12 cellular contexts compared by ENCODE assay signal in genomic region chr1:167756760-167757405, GRCh38. TPM values are rescaled to one million over a fixed set of nuclear protein-coding genes. Genes with fewer than 3 reads are reported as not detected.
A peak's percentile ranks its signal among the peaks of the same experiment; 100 is the strongest.
DNase-seq lines count a peak whose midpoint lies in the region; ATAC-seq and TF ChIP-seq lines count a peak whose summit lies in the region.
"Had no signal": no experiment of that assay in that cellular context is flagged by ENCODE, and none has a peak within 500 bp of the region (broad histone marks: within the 10 kb centered on the region; RNA-seq: fewer than 3 reads in every experiment).

No MANE protein-coding gene starts in this region.

- no peaks in the 10 kb centered on the region for H3K27me3 ChIP-seq in DOHH2 (ENCODE audit: control insufficient read depth, low read length)
- no peaks in the 10 kb centered on the region for H3K27me3 ChIP-seq in Peyer's patch
- H3K27me3 ChIP-seq in muscle layer of duodenum (ENCODE audit: low read depth, low read length), result no peaks in the 10 kb centered on the region
- no peaks in the 10 kb centered on the region for H3K27me3 ChIP-seq in PC-3 (ENCODE audit: low read length)

- H3K36me3 Mint-ChIP-seq in activated CD4-positive, alpha-beta T cell treated with anti-CD3 and anti-CD28 coated beads for 36 hours (ENCODE audit: low read depth), result peaks cover 3% of the 10 kb centered on the region
- H3K36me3 Mint-ChIP-seq: activated naive CD4-positive, alpha-beta T cell treated with anti-CD3 and anti-CD28 coated beads, Interleukin-2, amount 50 U/mL, for 24 hours had no signal

- BruUV-seq in PC-3 (replicated peaks; lab: Mats Ljungman, UMichigan), result no TSS peak

- TF ChIP-seq POLR2A in Peyer's patch (IDR thresholded peaks at IDR 0.05) (no peak), erythroblast (IDR thresholded peaks at IDR 0.05; ENCODE audit: low read length) (no peak)

- H3K79me2 ChIP-seq in DOHH2 (ENCODE audit: control insufficient read depth, low read length) (peaks cover 69% of the 10 kb centered on the region), PC-3 (ENCODE audit: low read length) (peaks cover 76% of the 10 kb centered on the region)

- H2AFZ ChIP-seq in PC-3 (ENCODE audit: low read length), result no peak overlapping the region

- no peaks in the 10 kb centered on the region for H3K27me3 Mint-ChIP-seq in activated CD4-positive, alpha-beta T cell treated with anti-CD3 and anti-CD28 coated beads for 36 hours
- H3K27me3 Mint-ChIP-seq: activated naive CD4-positive, alpha-beta T cell treated with anti-CD3 and anti-CD28 coated beads, Interleukin-2, amount 50 U/mL, for 24 hours; stimulated activated naive CD8-positive, alpha-beta T cell treated with anti-CD3 and anti-CD28 coated beads, Interleukin-15, amount 100 ng/mL, for 72 hours had no signal

- H3K4me2 ChIP-seq in DOHH2 (ENCODE audit: low read length) (peak overlapping the region; percentile 72), PC-3 (ENCODE audit: low read length) (no peak overlapping the region)

- intact Hi-C loops in activated CD4-positive, alpha-beta T cell treated with anti-CD3 and anti-CD28 coated beads for 36 hours (cut with DNase I, micrococcal nuclease), result no loop called here
- intact Hi-C loops in PC-3 (cut with micrococcal nuclease), result no loop called here

- H3K4me3 Mint-ChIP-seq in activated CD4-positive, alpha-beta T cell treated with anti-CD3 and anti-CD28 coated beads for 36 hours, result no peak overlapping the region
- H3K4me3 Mint-ChIP-seq: activated naive CD4-positive, alpha-beta T cell treated with anti-CD3 and anti-CD28 coated beads, Interleukin-2, amount 50 U/mL, for 24 hours; stimulated activated naive CD8-positive, alpha-beta T cell treated with anti-CD3 and anti-CD28 coated beads, Interleukin-15, amount 100 ng/mL, for 72 hours had no signal

- H3K4me1 Mint-ChIP-seq in activated CD4-positive, alpha-beta T cell treated with anti-CD3 and anti-CD28 coated beads for 36 hours, result peaks cover 37% of the 10 kb centered on the region

- ATAC-seq in activated CD4-positive, alpha-beta T cell treated with anti-CD3 and anti-CD28 coated beads for 36 hours, result no peak
- no peak for ATAC-seq in PC-3
- ATAC-seq: stimulated activated naive CD8-positive, alpha-beta T cell treated with anti-CD3 and anti-CD28 coated beads, Interleukin-15, amount 100 ng/mL, for 72 hours had no signal

- no peak overlapping the region for H3K27ac Mint-ChIP-seq in activated CD4-positive, alpha-beta T cell treated with anti-CD3 and anti-CD28 coated beads for 36 hours
- H3K27ac Mint-ChIP-seq: activated naive CD4-positive, alpha-beta T cell treated with anti-CD3 and anti-CD28 coated beads, Interleukin-2, amount 50 U/mL, for 24 hours had no signal

- H3K27ac ChIP-seq in DOHH2 (ENCODE audit: low read depth, low read length) (peak overlapping the region; percentile 23; the same call in 1 of the 2 replicates), Peyer's patch (peak overlapping the region in 3 of 4 donors; percentile 18 to 66 (median 35)), muscle layer of duodenum (ENCODE audit: low read length) (peak overlapping the region; percentile 41), PC-3 (ENCODE audit: low read length) (no peak overlapping the region)

- no peak overlapping the region for H3K9ac ChIP-seq in PC-3 (ENCODE audit: low read length)

- POLR2A ChIA-PET in activated CD4-positive, alpha-beta T cell treated with anti-CD3 and anti-CD28 coated beads for 36 hours (lab: Charles Lee), result no interaction called here
- POLR2A ChIA-PET in PC-3 (lab: Charles Lee; ENCODE audit: unreplicated experiment), result no interaction called here

- H3F3A ChIP-seq in DOHH2 (ENCODE audit: control insufficient read depth, insufficient read depth) (peaks cover 33% of the 10 kb centered on the region), PC-3 (ENCODE audit: low read length, unreplicated experiment) (no peaks in the 10 kb centered on the region)

- H3K9me3 Mint-ChIP-seq in activated CD4-positive, alpha-beta T cell treated with anti-CD3 and anti-CD28 coated beads for 36 hours (ENCODE audit: low read depth), result no peaks in the 10 kb centered on the region
- H3K9me3 Mint-ChIP-seq: activated naive CD4-positive, alpha-beta T cell treated with anti-CD3 and anti-CD28 coated beads, Interleukin-2, amount 50 U/mL, for 24 hours; stimulated activated naive CD8-positive, alpha-beta T cell treated with anti-CD3 and anti-CD28 coated beads, Interleukin-15, amount 100 ng/mL, for 72 hours had no signal

- CTCF ChIA-PET in activated CD4-positive, alpha-beta T cell treated with anti-CD3 and anti-CD28 coated beads for 36 hours (lab: Charles Lee), result no interaction called here
- CTCF ChIA-PET in PC-3 (lab: Charles Lee), result no interaction called here

- DNase-seq in Peyer's patch (no peak), erythroblast (lab: John Stamatoyannopoulos, UW) (peak; percentile 59 to 70), anterior cingulate cortex (lab: John Stamatoyannopoulos, UW) (no peak), cerebellar nuclear complex (lab: John Stamatoyannopoulos, UW) (no peak), PC-3 (no peak)
- no peak for DNase-seq in activated CD4-positive, alpha-beta T cell treated with anti-CD3 and anti-CD28 coated beads for 36 hours
- DNase-seq: NCI-H2081; stimulated activated CD4-positive, alpha-beta T cell treated with anti-CD3 and anti-CD28 coated beads, Interleukin-4, amount 100 ng/mL, for 1 hour; stimulated activated naive CD8-positive, alpha-beta T cell treated with anti-CD3 and anti-CD28 coated beads, Interleukin-15, amount 100 ng/mL, for 72 hours had no signal

- H3K9me3 ChIP-seq in DOHH2 (ENCODE audit: control insufficient read depth, insufficient read depth, low read length) (no peaks in the 10 kb centered on the region), Peyer's patch (no peaks in the 10 kb centered on the region), muscle layer of duodenum (ENCODE audit: control insufficient read depth in 1 of 2, low read length in 2 of 2) (no peaks in the 10 kb centered on the region), PC-3 (ENCODE audit: low read length) (no peaks in the 10 kb centered on the region)

- TF ChIP-seq CTCF in DOHH2 (IDR thresholded peaks at IDR 0.05; ENCODE audit: low read depth, low read length, poor library complexity, severe bottlenecking) (no peak), Peyer's patch (IDR thresholded peaks at IDR 0.05) (no peak), PC-3 (conservative IDR thresholded peaks at IDR 0.05; ENCODE audit: low read depth, low read length) (no peak)

- H3K4me1 ChIP-seq in DOHH2 (ENCODE audit: control insufficient read depth, low read length) (peaks cover 65% of the 10 kb centered on the region), Peyer's patch (peaks cover 0 to 39% (median 2%) of the 10 kb centered on the region in 4 donors), muscle layer of duodenum (ENCODE audit: control insufficient read depth in 1 of 2, insufficient read depth in 2 of 2, low read length in 2 of 2) (peaks cover 16 to 33% of the 10 kb centered on the region in 2 donors), PC-3 (ENCODE audit: insufficient read depth, low read length) (peaks cover 12% of the 10 kb centered on the region)

- H4K20me1 ChIP-seq in DOHH2 (ENCODE audit: control insufficient read depth, insufficient read depth, low read depth, low read length) (no peaks in the 10 kb centered on the region), PC-3 (ENCODE audit: low read length) (no peaks in the 10 kb centered on the region)

- no peaks in the 10 kb centered on the region; the same call in 1 of the 2 replicates for H3K9me2 ChIP-seq in DOHH2 (replicated peaks; ENCODE audit: control insufficient read depth, low read length)
- H3K9me2 ChIP-seq in PC-3 (replicated peaks; ENCODE audit: low read length), result no peaks in the 10 kb centered on the region

- peaks cover 6% of the 10 kb centered on the region for H3K36me3 ChIP-seq in DOHH2 (ENCODE audit: control insufficient read depth, low read length)
- no peaks in the 10 kb centered on the region for H3K36me3 ChIP-seq in Peyer's patch
- no peaks in the 10 kb centered on the region for H3K36me3 ChIP-seq in muscle layer of duodenum (ENCODE audit: control insufficient read depth in 1 of 2, insufficient read depth in 2 of 2, low read length in 2 of 2)
- no peaks in the 10 kb centered on the region for H3K36me3 ChIP-seq in PC-3 (ENCODE audit: low read depth, low read length)

- H3K4me3 ChIP-seq in DOHH2 (ENCODE audit: low read length), result peak overlapping the region; percentile 52
- H3K4me3 ChIP-seq in Peyer's patch, result no peak overlapping the region
- no peak overlapping the region for H3K4me3 ChIP-seq in muscle layer of duodenum (ENCODE audit: low read depth in 1 of 2, low read length in 2 of 2)
- no peak overlapping the region for H3K4me3 ChIP-seq in PC-3 (ENCODE audit: low read length)

RNA-seq across cellular contexts. Expression of gene MPZL1, which starts 35.1 kb away (rescaled TPM):
- total RNA-seq in Peyer's patch (10 to 100 TPM; 23.1 to 87.7 (median 66.6) TPM), PC-3 (2014; rRNA removed) (86.5 and 95.1 TPM in 2 replicates)
- 10 to 100 TPM; 22.3 to 23.0 TPM for total RNA-seq in activated CD4-positive, alpha-beta T cell treated with anti-CD3 and anti-CD28 coated beads for 36 hours

Comparison
In these comparisons a context has a peak if more than half of its experiments do, and no peak if none do; other contexts are left out.
1. DNase-seq: peak in erythroblast (2 of 2); none in Peyer's patch (0 of 3), anterior cingulate cortex (0 of 58), activated CD4-positive, alpha-beta T cell treated with anti-CD3 and anti-CD28 coated beads for 36 hours (single experiment), cerebellar nuclear complex (0 of 2) and PC-3 (single experiment).